8 cellular contexts compared by ENCODE assay signal in genomic region chr13:49443327-49443688, GRCh38. TPM values are rescaled to one million over a fixed set of nuclear protein-coding genes. Genes with fewer than 3 reads are reported as not detected.
DNase-seq lines count a peak whose midpoint lies in the region; TF ChIP-seq lines count a peak whose summit lies in the region.

No MANE protein-coding gene starts in this region.

- H3K4me1 ChIP-seq in sigmoid colon, result peaks cover 0 to 43% (median 39%) of the 10 kb centered on the region in 4 donors

- DNase-seq in GM03348 (ENCODE audit: low spot score) (peak; percentile 24), M059J (ENCODE audit: low read depth) (peak; percentile 46), hippocampal formation (lab: John Stamatoyannopoulos, UW) (peak; percentile 30 to 50), sigmoid colon (no peak), putamen (ENCODE audit: low spot score) (no peak), GOT3 (lab: John Stamatoyannopoulos, UW) (no peak)
- DNase-seq in activated naive CD8-positive, alpha-beta T cell treated with anti-CD3 and anti-CD28 coated beads for 36 hours, result no peak
- no peak for DNase-seq in stimulated activated CD4-positive, alpha-beta T cell treated with anti-CD3 and anti-CD28 coated beads, Interleukin-2, amount 100 ng/mL, for 24 hours

- H3K9me3 ChIP-seq in sigmoid colon, result no peaks in the 10 kb centered on the region

- H3K36me3 Mint-ChIP-seq in activated naive CD8-positive, alpha-beta T cell treated with anti-CD3 and anti-CD28 coated beads for 36 hours, result peaks cover 13% of the 10 kb centered on the region

- TF ChIP-seq POLR2A in sigmoid colon (IDR thresholded peaks at IDR 0.05), result no peak

- no peaks in the 10 kb centered on the region for H3K27me3 Mint-ChIP-seq in activated naive CD8-positive, alpha-beta T cell treated with anti-CD3 and anti-CD28 coated beads for 36 hours

- peak overlapping the region; percentile 66 to 88 (median 80) for H3K4me3 ChIP-seq in sigmoid colon

- H3K27ac Mint-ChIP-seq in activated naive CD8-positive, alpha-beta T cell treated with anti-CD3 and anti-CD28 coated beads for 36 hours, result peak overlapping the region; percentile 95

- peak overlapping the region; percentile 94 for H3K4me3 Mint-ChIP-seq in activated naive CD8-positive, alpha-beta T cell treated with anti-CD3 and anti-CD28 coated beads for 36 hours

- H3K9me3 Mint-ChIP-seq in activated naive CD8-positive, alpha-beta T cell treated with anti-CD3 and anti-CD28 coated beads for 36 hours, result no peaks in the 10 kb centered on the region

- no peak for TF ChIP-seq EP300 in sigmoid colon (IDR thresholded peaks at IDR 0.05)

- intact Hi-C loops in sigmoid colon (cut with DNase I), result loop anchor here (5.0 to 10.0 kb wide), 3 partner anchors 329 to 859 kb away; partner anchors contain the start of gene KPNA3

- peaks cover 28% of the 10 kb centered on the region for H3K4me1 Mint-ChIP-seq in activated naive CD8-positive, alpha-beta T cell treated with anti-CD3 and anti-CD28 coated beads for 36 hours

- H3K27me3 ChIP-seq in sigmoid colon, result no peaks in the 10 kb centered on the region

- no peak for TF ChIP-seq CTCF in sigmoid colon (IDR thresholded peaks at IDR 0.05)

- H3K27ac ChIP-seq in sigmoid colon, result peak overlapping the region; percentile 92 to 97 (median 94)

- 7 to 19% methylated on average over 9 of the region's 9 CpGs for WGBS in sigmoid colon, 2 donors

- no peaks in the 10 kb centered on the region for H3K36me3 ChIP-seq in sigmoid colon

RNA-seq across cellular contexts. Expression of gene CAB39L, which starts 0.6 kb away (rescaled TPM):
- total RNA-seq in M059J (2014; rRNA removed; shearing (Covaris generic)), result 0.94 and 3.1 TPM in 2 replicates
- 1 to 10 TPM; 3.1 to 3.2 TPM for total RNA-seq in activated naive CD8-positive, alpha-beta T cell treated with anti-CD3 and anti-CD28 coated beads for 36 hours
- 100 to 1,000 TPM; 121 to 180 (median 150) TPM for total RNA-seq in sigmoid colon
- 10 to 100 TPM in 1 of 3 donors, 1 to 10 TPM in 2; 5.5 to 15.6 (median 7.2) TPM for polyA plus RNA-seq in sigmoid colon

RNA-seq across cellular contexts. Expression of gene SETDB2, which starts 0.8 kb away (rescaled TPM):
- 4.9 and 8.0 TPM in 2 replicates for total RNA-seq in M059J (2014; rRNA removed; shearing (Covaris generic))
- total RNA-seq in activated naive CD8-positive, alpha-beta T cell treated with anti-CD3 and anti-CD28 coated beads for 36 hours, result 10 to 100 TPM; 11.1 to 11.3 TPM
- 10 to 100 TPM in 3 of 4 donors, 1 to 10 TPM in 1; 7.5 to 12.5 (median 11.2) TPM for total RNA-seq in sigmoid colon
- 1 to 10 TPM; 3.6 to 4.9 (median 4.9) TPM for polyA plus RNA-seq in sigmoid colon

RNA-seq across cellular contexts. Expression of gene PHF11, which starts 52.4 kb away (rescaled TPM):
- total RNA-seq in M059J (2014; rRNA removed; shearing (Covaris generic)), result 48.3 and 55.6 TPM in 2 replicates
- 10 to 100 TPM; 53.6 to 61.5 TPM for total RNA-seq in activated naive CD8-positive, alpha-beta T cell treated with anti-CD3 and anti-CD28 coated beads for 36 hours
- 10 to 100 TPM; 29.6 to 52.1 (median 37.5) TPM for total RNA-seq in sigmoid colon
- 10 to 100 TPM; 20.1 to 36.8 (median 20.4) TPM for polyA plus RNA-seq in sigmoid colon

Comparison
In these comparisons a context has a peak if more than half of its experiments do, and no peak if none do; other contexts are left out.
1. DNase-seq: peak in GM03348 (single experiment), M059J (single experiment) and hippocampal formation (2 of 2); none in activated naive CD8-positive, alpha-beta T cell treated with anti-CD3 and anti-CD28 coated beads for 36 hours (single experiment), sigmoid colon (single experiment), putamen (single experiment), GOT3 (single experiment) and stimulated activated CD4-positive, alpha-beta T cell treated with anti-CD3 and anti-CD28 coated beads, Interleukin-2, amount 100 ng/mL, for 24 hours (0 of 2).
2. RNA of gene CAB39L, which starts 0.6 kb away (total RNA-seq): 121 to 180 TPM in sigmoid colon; 3.1 to 3.2 TPM in activated naive CD8-positive, alpha-beta T cell treated with anti-CD3 and anti-CD28 coated beads for 36 hours and 0.94 to 3.1 TPM in M059J; every median in the first group is over 10 times any median in the second.